Comparison of ENCODE assay signal across 28 cellular contexts in the genomic region with DNA sequence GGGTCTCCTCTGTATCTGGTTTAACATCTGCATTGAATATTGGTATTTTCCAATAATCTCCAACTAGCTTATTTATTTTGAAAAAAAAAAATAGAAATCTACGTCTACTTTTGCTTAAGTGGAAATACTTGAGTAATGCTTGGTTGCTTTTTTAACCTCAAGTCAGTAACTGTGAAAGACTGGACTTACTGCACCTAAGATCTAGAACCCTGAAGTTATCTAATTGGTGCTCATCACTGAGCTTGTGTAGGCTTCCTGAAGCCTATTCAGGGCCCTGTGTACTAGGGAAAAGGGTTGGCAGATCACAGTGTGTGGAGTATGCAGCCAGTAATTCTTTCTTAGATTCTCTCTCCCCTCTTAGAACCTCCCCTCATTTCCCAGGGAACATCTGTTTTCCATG. TPM values are rescaled to one million over a fixed set of nuclear protein-coding genes. Genes with fewer than 3 reads are reported as not detected.
DNase-seq lines count a peak whose midpoint lies in the region; ATAC-seq and TF ChIP-seq lines count a peak whose summit lies in the region.
"Had no signal": no experiment of that assay in that cellular context is flagged by ENCODE, and none has a peak within 500 bp of the region (broad histone marks: within the 10 kb centered on the region; RNA-seq: fewer than 3 reads in every experiment).

No MANE protein-coding gene starts in this region.

- peaks cover 36 to 37% of the 10 kb centered on the region in 2 donors for H3K4me1 ChIP-seq in thyroid gland
- H3K4me1 ChIP-seq: ascending aorta, esophagus squamous epithelium, gastroesophageal sphincter, left lung, suprapubic skin, uterus had no signal

- peaks cover 34% of the 10 kb centered on the region for H3K4me1 Mint-ChIP-seq in HFFc6 (ENCODE audit: low read depth)
- H3K4me1 Mint-ChIP-seq: activated CD4-positive, alpha-beta T cell treated with anti-CD3 and anti-CD28 coated beads, Interleukin-2, amount 10 ng/mL, durations not matched to agents 7 days and 5 days; CD14-positive monocyte; IgD-negative memory B cell; mesothelial cell of epicardium; stimulated activated memory B cell treated with anti-CD40 and anti-IgM and Interleukin-4, amounts not matched to agents 10 μg/mL and 1 μg/mL and 100 μg/mL, for 72 hours had no signal

- DNase-seq in HFFc6: no peak
- DNase-seq in thyroid gland: no peak
- no peak for DNase-seq in SW480 (ENCODE audit: low spot score)
- no peak for DNase-seq in SKM-1 treated with dmso at 0.1 percent for 144 hours (lab: John Stamatoyannopoulos, UW; ENCODE audit: unreplicated experiment)
- no peak for DNase-seq in retina
- DNase-seq: activated CD4-positive, alpha-beta T cell treated with anti-CD3 and anti-CD28 coated beads, Interleukin-2, amount 10 ng/mL, durations not matched to agents 7 days and 5 days; esophagus squamous epithelium; left lung; naive thymus-derived CD4-positive, alpha-beta T cell; NCI-H1105; NCI-H1930; NCI-H748 treated with DMSO at 0.1 percent for 48 hours; nucleus accumbens; stimulated activated CD4-positive, alpha-beta T cell treated with anti-CD3 and anti-CD28 coated beads, Interleukin-2, amount 100 ng/mL, for 48 hours; uterus; WERI-Rb-1 had no signal

- WGBS in thyroid gland, 2 donors: 35 to 43% methylated on average over 1 of the region's 1 CpG

- no peaks in the 10 kb centered on the region for H3K27me3 ChIP-seq in thyroid gland
- H3K27me3 ChIP-seq: ascending aorta, esophagus squamous epithelium, gastroesophageal sphincter, left lung, suprapubic skin, uterus had no signal

- TF ChIP-seq POLR2A in thyroid gland (IDR thresholded peaks at IDR 0.05): no peak

- H3K27ac ChIP-seq in thyroid gland: peak overlapping the region in 2 of 3 donors; percentile 61 to 69
- H3K27ac ChIP-seq: ascending aorta, esophagus squamous epithelium, gastroesophageal sphincter, left lung, RWPE1, suprapubic skin, uterus, WERI-Rb-1 had no signal

- no peaks in the 10 kb centered on the region for H3K36me3 Mint-ChIP-seq in HFFc6 (ENCODE audit: low read depth)
- H3K36me3 Mint-ChIP-seq: CD14-positive monocyte; IgD-negative memory B cell; mesothelial cell of epicardium; stimulated activated memory B cell treated with anti-CD40 and anti-IgM and Interleukin-4, amounts not matched to agents 10 μg/mL and 1 μg/mL and 100 μg/mL, for 72 hours had no signal

- TF ChIP-seq CTCF in HFFc6 (IDR thresholded peaks at IDR 0.05): no peak
- no peak for TF ChIP-seq CTCF in thyroid gland (IDR thresholded peaks at IDR 0.05)

- no peak overlapping the region for H3K4me3 ChIP-seq in thyroid gland (replicated peaks in 1 of 3)
- H3K4me3 ChIP-seq: ascending aorta, esophagus squamous epithelium, gastroesophageal sphincter, left lung, suprapubic skin, uterus had no signal

- peak; percentile 60 for ATAC-seq in GM18861 (IDR thresholded peaks at IDR 0.05; ENCODE audit: unreplicated experiment)
- ATAC-seq in HG03378 (IDR thresholded peaks at IDR 0.05; ENCODE audit: unreplicated experiment): peak; percentile 40
- ATAC-seq: gastroesophageal sphincter; naive thymus-derived CD4-positive, alpha-beta T cell; stimulated activated memory B cell treated with anti-CD40 and anti-IgM and Interleukin-4, amounts not matched to agents 10 μg/mL and 1 μg/mL and 100 μg/mL, for 72 hours had no signal

- H3K27ac Mint-ChIP-seq in HFFc6: peak overlapping the region; percentile 37; the same call in 1 of the 2 replicates
- H3K27ac Mint-ChIP-seq: activated CD4-positive, alpha-beta T cell treated with anti-CD3 and anti-CD28 coated beads, Interleukin-2, amount 10 ng/mL, durations not matched to agents 7 days and 5 days; activated naive CD8-positive, alpha-beta T cell; activated T-helper 2 cell treated with anti-CD3 and anti-CD28 coated beads, Interferon-gamma antibody, Interleukin-2, Interleukin-4, amounts not matched to agents 10 μg/mL and 5 μg/mL and 100 μg/mL, durations not matched to agents 14 hours and 24 hours and 36 hours; CD14-positive monocyte; IgD-negative memory B cell; mesothelial cell of epicardium; naive thymus-derived CD4-positive, alpha-beta T cell; stimulated activated memory B cell treated with anti-CD40 and anti-IgM and Interleukin-4, amounts not matched to agents 10 μg/mL and 1 μg/mL and 100 μg/mL, for 72 hours had no signal

- no peaks in the 10 kb centered on the region for H3K36me3 ChIP-seq in thyroid gland
- H3K36me3 ChIP-seq: ascending aorta, esophagus squamous epithelium, gastroesophageal sphincter, left lung, suprapubic skin, uterus, WERI-Rb-1 had no signal

- intact Hi-C loops in thyroid gland (cut with DNase I): no loop called here

- no peaks in the 10 kb centered on the region for H3K9me3 Mint-ChIP-seq in HFFc6
- H3K9me3 Mint-ChIP-seq: activated T-helper 2 cell treated with anti-CD3 and anti-CD28 coated beads, Interferon-gamma antibody, Interleukin-2, Interleukin-4, amounts not matched to agents 10 μg/mL and 5 μg/mL and 100 μg/mL, durations not matched to agents 14 hours and 24 hours and 36 hours; mesothelial cell of epicardium; stimulated activated memory B cell treated with anti-CD40 and anti-IgM and Interleukin-4, amounts not matched to agents 10 μg/mL and 1 μg/mL and 100 μg/mL, for 72 hours had no signal

- H3K9me3 ChIP-seq in thyroid gland: no peaks in the 10 kb centered on the region
- H3K9me3 ChIP-seq: ascending aorta, esophagus squamous epithelium, gastroesophageal sphincter, left lung, suprapubic skin had no signal

- peaks cover 5% of the 10 kb centered on the region for H3K27me3 Mint-ChIP-seq in HFFc6 (ENCODE audit: insufficient read depth)
- H3K27me3 Mint-ChIP-seq: activated CD4-positive, alpha-beta T cell treated with anti-CD3 and anti-CD28 coated beads, Interleukin-2, amount 10 ng/mL, durations not matched to agents 7 days and 5 days; stimulated activated memory B cell treated with anti-CD40 and anti-IgM and Interleukin-4, amounts not matched to agents 10 μg/mL and 1 μg/mL and 100 μg/mL, for 72 hours had no signal

- H3K4me3 Mint-ChIP-seq in HFFc6: no peak overlapping the region
- H3K4me3 Mint-ChIP-seq: activated CD4-positive, alpha-beta T cell treated with anti-CD3 and anti-CD28 coated beads, Interleukin-2, amount 10 ng/mL, durations not matched to agents 7 days and 5 days; activated naive CD8-positive, alpha-beta T cell; CD14-positive monocyte; IgD-negative memory B cell; mesothelial cell of epicardium; naive thymus-derived CD4-positive, alpha-beta T cell; stimulated activated memory B cell treated with anti-CD40 and anti-IgM and Interleukin-4, amounts not matched to agents 10 μg/mL and 1 μg/mL and 100 μg/mL, for 72 hours had no signal

RNA-seq across cellular contexts. Expression of a gene that starts 16.2 kb away (rescaled TPM):
- total RNA-seq in HFFc6 (2021; fragmentation: NEBNext Ultra II Directional; extraction: Animal tissue kit (Norgen Biotek cat#: 25700)): 1 to 10 TPM in 2 of 6 experiments, under 1 TPM in 4; 0.43 to 1.4 (median 0.79) TPM
- total RNA-seq in thyroid gland: 10 to 100 TPM; 48.4 to 56.7 (median 49.7) TPM
- total RNA-seq: activated T-helper 2 cell treated with anti-CD3 and anti-CD28 coated beads, Interferon-gamma antibody, Interleukin-2, Interleukin-4, amounts not matched to agents 10 μg/mL and 5 μg/mL and 100 μg/mL, durations not matched to agents 14 hours and 24 hours and 36 hours had no signal

Comparison
In these comparisons a context has a peak if more than half of its experiments do, and no peak if none do; other contexts are left out.
1. RNA of a gene that starts 16.2 kb away (total RNA-seq): 48.4 to 56.7 TPM in thyroid gland; 0.43 to 1.4 TPM in HFFc6; every median in the first group is over 10 times any median in the second.